19 cellular contexts compared by ENCODE assay signal in genomic region chr2:8550932-8551621, GRCh38.
DNase-seq lines count a peak whose midpoint lies in the region; ATAC-seq and TF ChIP-seq lines count a peak whose summit lies in the region.
"Had no signal": no experiment of that assay in that cellular context is flagged by ENCODE, and none has a peak within 500 bp of the region (broad histone marks: within the 10 kb centered on the region; RNA-seq: fewer than 3 reads in every experiment).

No MANE protein-coding gene starts in this region.

- no peak for TF ChIP-seq CTCF in natural killer cell (IDR thresholded peaks at IDR 0.05)

- H3K4me1 Mint-ChIP-seq in natural killer cell treated with Interleukin-12 subunit alpha and Interleukin-12 subunit beta and Interleukin-15 and Interleukin-18, amount 100 ng/mL, for 72 hours (ENCODE audit: low read depth in 2 of 2): peaks cover 46 to 47% of the 10 kb centered on the region in 2 donors
- peaks cover 23 to 35% of the 10 kb centered on the region in 2 donors for H3K4me1 Mint-ChIP-seq in natural killer cell
- peaks cover 34% of the 10 kb centered on the region for H3K4me1 Mint-ChIP-seq in activated naive CD8-positive, alpha-beta T cell treated with anti-CD3 and anti-CD28 coated beads, Interleukin-2, amount 10 ng/mL, durations not matched to agents 7 days and 5 days

- H3K36me3 Mint-ChIP-seq in natural killer cell treated with Interleukin-12 subunit alpha and Interleukin-12 subunit beta and Interleukin-15 and Interleukin-18, amount 100 ng/mL, for 72 hours: no peaks in the 10 kb centered on the region
- no peaks in the 10 kb centered on the region for H3K36me3 Mint-ChIP-seq in natural killer cell
- peaks cover 5% of the 10 kb centered on the region for H3K36me3 Mint-ChIP-seq in activated naive CD8-positive, alpha-beta T cell treated with anti-CD3 and anti-CD28 coated beads, Interleukin-2, amount 10 ng/mL, durations not matched to agents 7 days and 5 days
- H3K36me3 Mint-ChIP-seq: CD4-positive, CD25-positive, alpha-beta regulatory T cell had no signal

- intact Hi-C loops in natural killer cell (cut with micrococcal nuclease): no loop called here

- H3K27me3 Mint-ChIP-seq in natural killer cell treated with Interleukin-12 subunit alpha and Interleukin-12 subunit beta and Interleukin-15 and Interleukin-18, amount 100 ng/mL, for 72 hours: no peaks in the 10 kb centered on the region
- H3K27me3 Mint-ChIP-seq in natural killer cell (ENCODE audit: low read depth in 2 of 2): peaks cover 0 to 2% of the 10 kb centered on the region in 2 donors
- no peaks in the 10 kb centered on the region for H3K27me3 Mint-ChIP-seq in activated naive CD8-positive, alpha-beta T cell treated with anti-CD3 and anti-CD28 coated beads, Interleukin-2, amount 10 ng/mL, durations not matched to agents 7 days and 5 days
- H3K27me3 Mint-ChIP-seq: activated naive CD4-positive, alpha-beta T cell treated with anti-CD3 and anti-CD28 coated beads, Interleukin-2, amount 50 U/mL, for 24 hours; T-helper 17 cell had no signal

- POLR2A ChIA-PET in activated naive CD8-positive, alpha-beta T cell treated with anti-CD3 and anti-CD28 coated beads, Interleukin-2, amount 10 ng/mL, durations not matched to agents 7 days and 5 days (lab: Charles Lee): no interaction called here

- no peaks in the 10 kb centered on the region for H3K9me3 Mint-ChIP-seq in natural killer cell treated with Interleukin-12 subunit alpha and Interleukin-12 subunit beta and Interleukin-15 and Interleukin-18, amount 100 ng/mL, for 72 hours
- no peaks in the 10 kb centered on the region for H3K9me3 Mint-ChIP-seq in natural killer cell
- peaks cover 6% of the 10 kb centered on the region for H3K9me3 Mint-ChIP-seq in activated naive CD8-positive, alpha-beta T cell treated with anti-CD3 and anti-CD28 coated beads, Interleukin-2, amount 10 ng/mL, durations not matched to agents 7 days and 5 days
- H3K9me3 Mint-ChIP-seq: activated naive CD4-positive, alpha-beta T cell treated with anti-CD3 and anti-CD28 coated beads, Interleukin-2, amount 50 U/mL, for 24 hours; activated T-cell treated with anti-CD3 and anti-CD28 coated beads, Interleukin-2, amount 50 U/mL, for 4 hours had no signal

- peak; percentile 38 for DNase-seq in natural killer cell treated with Interleukin-12 subunit alpha and Interleukin-12 subunit beta and Interleukin-15 and Interleukin-18, amount 100 ng/mL, for 72 hours (ENCODE audit: low spot score)
- DNase-seq in natural killer cell (no peak), occipital lobe (lab: John Stamatoyannopoulos, UW) (peak; percentile 17), SW480 (ENCODE audit: low spot score) (no peak), cerebellar nuclear complex (lab: John Stamatoyannopoulos, UW) (no peak), KG1 (lab: John Stamatoyannopoulos, UW) (no peak)
- no peak for DNase-seq in activated naive CD8-positive, alpha-beta T cell treated with anti-CD3 and anti-CD28 coated beads, Interleukin-2, amount 10 ng/mL, durations not matched to agents 7 days and 5 days
- DNase-seq: activated CD4-positive, alpha-beta T cell treated with anti-CD3 and anti-CD28 coated beads, Interleukin-2, amount 50 U/mL, for 48 hours; activated T-cell treated with anti-CD3 and anti-CD28 coated beads, Interleukin-2, amount 50 U/mL, for 4 hours; CD4-positive, CD25-positive, alpha-beta regulatory T cell; cortex of kidney; DMS153; NCI-H1436 treated with DMSO at 0.1 percent for 48 hours; NCI-H2171; SIG-M5; T-helper 17 cell; testis had no signal

- H3K4me3 Mint-ChIP-seq in natural killer cell treated with Interleukin-12 subunit alpha and Interleukin-12 subunit beta and Interleukin-15 and Interleukin-18, amount 100 ng/mL, for 72 hours: no peak overlapping the region
- no peak overlapping the region for H3K4me3 Mint-ChIP-seq in natural killer cell
- H3K4me3 Mint-ChIP-seq in activated naive CD8-positive, alpha-beta T cell treated with anti-CD3 and anti-CD28 coated beads, Interleukin-2, amount 10 ng/mL, durations not matched to agents 7 days and 5 days: no peak overlapping the region
- H3K4me3 Mint-ChIP-seq: activated naive CD4-positive, alpha-beta T cell treated with anti-CD3 and anti-CD28 coated beads, Interleukin-2, amount 50 U/mL, for 24 hours; activated T-cell treated with anti-CD3 and anti-CD28 coated beads, Interleukin-2, amount 50 U/mL, for 4 hours; CD4-positive, CD25-positive, alpha-beta regulatory T cell; T-helper 17 cell had no signal

- peak overlapping the region; percentile 43 to 69 for H3K27ac Mint-ChIP-seq in natural killer cell treated with Interleukin-12 subunit alpha and Interleukin-12 subunit beta and Interleukin-15 and Interleukin-18, amount 100 ng/mL, for 72 hours
- H3K27ac Mint-ChIP-seq in natural killer cell: peak overlapping the region in 1 of 2 donors; percentile 51
- peak overlapping the region; percentile 30 for H3K27ac Mint-ChIP-seq in activated naive CD8-positive, alpha-beta T cell treated with anti-CD3 and anti-CD28 coated beads, Interleukin-2, amount 10 ng/mL, durations not matched to agents 7 days and 5 days
- H3K27ac Mint-ChIP-seq: activated naive CD4-positive, alpha-beta T cell treated with anti-CD3 and anti-CD28 coated beads, Interleukin-2, amount 50 U/mL, for 24 hours; CD4-positive, CD25-positive, alpha-beta regulatory T cell had no signal

- ATAC-seq in natural killer cell treated with Interleukin-12 subunit alpha and Interleukin-12 subunit beta and Interleukin-15 and Interleukin-18, amount 100 ng/mL, for 72 hours: no peak
- ATAC-seq in natural killer cell (no peak), GM21576 (IDR thresholded peaks at IDR 0.05; ENCODE audit: unreplicated experiment) (no peak)
- ATAC-seq in activated naive CD8-positive, alpha-beta T cell treated with anti-CD3 and anti-CD28 coated beads, Interleukin-2, amount 10 ng/mL, durations not matched to agents 7 days and 5 days (ENCODE audit: low read depth): no peak
- ATAC-seq: T-helper 17 cell had no signal

Comparison
In these comparisons a context has a peak if more than half of its experiments do, and no peak if none do; other contexts are left out.
1. DNase-seq: peak in natural killer cell treated with Interleukin-12 subunit alpha and Interleukin-12 subunit beta and Interleukin-15 and Interleukin-18, amount 100 ng/mL, for 72 hours (single experiment) and occipital lobe (single experiment); none in natural killer cell (single experiment), activated naive CD8-positive, alpha-beta T cell treated with anti-CD3 and anti-CD28 coated beads, Interleukin-2, amount 10 ng/mL, durations not matched to agents 7 days and 5 days (single experiment), SW480 (single experiment), cerebellar nuclear complex (0 of 2) and KG1 (single experiment).